ENCODE assay signal across 13 cellular contexts in the genomic region with DNA sequence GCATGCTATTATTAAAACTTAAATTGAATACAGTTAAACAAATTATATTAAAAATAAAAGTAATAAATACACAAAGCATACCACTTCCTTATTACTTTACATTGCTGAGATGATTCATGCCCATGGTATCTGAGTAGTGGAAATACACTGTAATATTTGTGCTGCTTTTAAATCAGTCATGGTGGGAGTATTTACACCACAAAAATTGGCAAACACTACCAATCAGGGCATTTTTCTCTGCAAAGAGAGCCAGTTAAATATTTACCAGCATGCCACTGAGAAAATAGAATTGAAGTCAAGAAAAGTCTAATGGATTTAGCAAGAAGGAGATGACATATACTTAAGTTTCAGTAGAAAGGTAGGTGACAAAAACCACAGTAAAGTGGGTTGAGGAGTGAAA. TPM values are rescaled to one million over a fixed set of nuclear protein-coding genes. Genes with fewer than 3 reads are reported as not detected.
DNase-seq lines count a peak whose midpoint lies in the region; ATAC-seq and TF ChIP-seq lines count a peak whose summit lies in the region.
"Had no signal": no experiment of that assay in that cellular context is flagged by ENCODE, and none has a peak within 500 bp of the region (broad histone marks: within the 10 kb centered on the region; RNA-seq: fewer than 3 reads in every experiment).

No MANE protein-coding gene starts in this region.

- TF ChIP-seq CTCF in fibroblast of villous mesenchyme (IDR thresholded peaks at IDR 0.05; ENCODE audit: insufficient read depth, low read depth, low read length) (no peak), upper lobe of right lung (IDR thresholded peaks at IDR 0.05) (no peak)

- H3K4me3 Mint-ChIP-seq in activated T-cell treated with anti-CD3 and anti-CD28 coated beads, Interleukin-2, amount 50 U/mL, for 4 hours = no peak overlapping the region
- H3K4me3 Mint-ChIP-seq in immature natural killer cell = no peak overlapping the region
- H3K4me3 Mint-ChIP-seq: activated naive CD8-positive, alpha-beta T cell had no signal

- H3K4me1 Mint-ChIP-seq in activated T-cell treated with anti-CD3 and anti-CD28 coated beads, Interleukin-2, amount 50 U/mL, for 4 hours (ENCODE audit: low read depth) = peaks cover 8% of the 10 kb centered on the region
- no peaks in the 10 kb centered on the region for H3K4me1 Mint-ChIP-seq in immature natural killer cell

- no peak overlapping the region for H3K4me3 ChIP-seq in fibroblast of villous mesenchyme (ENCODE audit: low read depth, low read length)
- H3K4me3 ChIP-seq in upper lobe of right lung = no peak overlapping the region
- H3K4me3 ChIP-seq: BLaER1, upper lobe of left lung had no signal

- no peak for DNase-seq in activated T-cell treated with anti-CD3 and anti-CD28 coated beads, Interleukin-2, amount 50 U/mL, for 4 hours
- no peak for DNase-seq in activated T-cell treated with anti-CD3 and anti-CD28 coated beads, Interleukin-2, amount 50 U/mL, for 48 hours
- DNase-seq in SW 1271 (lab: John Stamatoyannopoulos, UW) = peak; percentile 22 to 75
- peak; percentile 77 for DNase-seq in fibroblast of villous mesenchyme (ENCODE audit: low read depth)
- no peak for DNase-seq in upper lobe of right lung
- no peak for DNase-seq in RPMI8226
- DNase-seq in immature natural killer cell = no peak
- DNase-seq: NCI-H1092 treated with DMSO at 0.1 percent for 48 hours; stimulated activated CD4-positive, alpha-beta T cell treated with anti-CD3 and anti-CD28 coated beads, Interleukin-2, amount 100 ng/mL, for 48 hours; upper lobe of left lung had no signal

- peaks cover 7% of the 10 kb centered on the region for H3K27me3 Mint-ChIP-seq in activated T-cell treated with anti-CD3 and anti-CD28 coated beads, Interleukin-2, amount 50 U/mL, for 4 hours (ENCODE audit: low read depth)
- H3K27me3 Mint-ChIP-seq in immature natural killer cell (ENCODE audit: low read depth in 3 of 3) = peaks cover 0 to 6% (median 1%) of the 10 kb centered on the region in 3 donors

- H3K27ac Mint-ChIP-seq in immature natural killer cell = no peak overlapping the region
- H3K27ac Mint-ChIP-seq: activated naive CD8-positive, alpha-beta T cell had no signal

- no peaks in the 10 kb centered on the region for H3K9me3 ChIP-seq in upper lobe of right lung
- H3K9me3 ChIP-seq: BLaER1, upper lobe of left lung had no signal

- H3K27ac ChIP-seq in upper lobe of right lung = no peak overlapping the region
- H3K27ac ChIP-seq: BLaER1, upper lobe of left lung had no signal

- peak; percentile 62 to 67 for ATAC-seq in activated T-cell treated with anti-CD3 and anti-CD28 coated beads, Interleukin-2, amount 50 U/mL, for 4 hours
- ATAC-seq in upper lobe of right lung = peak; percentile 47
- no peak for ATAC-seq in GM19463 (IDR thresholded peaks at IDR 0.05; ENCODE audit: unreplicated experiment)

- no peaks in the 10 kb centered on the region for H3K36me3 Mint-ChIP-seq in activated T-cell treated with anti-CD3 and anti-CD28 coated beads, Interleukin-2, amount 50 U/mL, for 4 hours (ENCODE audit: insufficient read depth)
- no peaks in the 10 kb centered on the region for H3K36me3 Mint-ChIP-seq in immature natural killer cell
- H3K36me3 Mint-ChIP-seq: activated naive CD8-positive, alpha-beta T cell had no signal

- no peaks in the 10 kb centered on the region for H3K36me3 ChIP-seq in upper lobe of right lung
- H3K36me3 ChIP-seq: BLaER1, upper lobe of left lung had no signal

- no peaks in the 10 kb centered on the region for H3K9me3 Mint-ChIP-seq in activated T-cell treated with anti-CD3 and anti-CD28 coated beads, Interleukin-2, amount 50 U/mL, for 4 hours
- H3K9me3 Mint-ChIP-seq in immature natural killer cell = no peaks in the 10 kb centered on the region

- H3K27me3 ChIP-seq in upper lobe of right lung = no peaks in the 10 kb centered on the region
- H3K27me3 ChIP-seq: BLaER1, upper lobe of left lung had no signal

- H3K4me1 ChIP-seq in upper lobe of right lung = no peaks in the 10 kb centered on the region
- H3K4me1 ChIP-seq: BLaER1, upper lobe of left lung had no signal

- intact Hi-C loops in upper lobe of right lung (cut with DNase I) = no loop called here

RNA-seq across cellular contexts. Expression of gene PPARG, which starts 19.6 kb away (rescaled TPM):
- total RNA-seq in activated T-cell treated with anti-CD3 and anti-CD28 coated beads, Interleukin-2, amount 50 U/mL, for 4 hours = 1 to 10 TPM in 1 of 3 donors, under 1 TPM in 2; 0.47 to 1.8 (median 0.83) TPM
- total RNA-seq in fibroblast of villous mesenchyme (3.5 and 4.7 TPM in 2 replicates), upper lobe of right lung (80.7 TPM)
- not detected for polyA plus RNA-seq in immature natural killer cell

Comparison
In these comparisons a context has a peak if more than half of its experiments do, and no peak if none do; other contexts are left out.
1. DNase-seq: peak in SW 1271 (2 of 2) and fibroblast of villous mesenchyme (single experiment); none in activated T-cell treated with anti-CD3 and anti-CD28 coated beads, Interleukin-2, amount 50 U/mL, for 4 hours (single experiment), activated T-cell treated with anti-CD3 and anti-CD28 coated beads, Interleukin-2, amount 50 U/mL, for 48 hours (0 of 2), upper lobe of right lung (single experiment), RPMI8226 (single experiment) and immature natural killer cell (0 of 3).
2. RNA of gene PPARG, which starts 19.6 kb away (total RNA-seq): 80.7 TPM in upper lobe of right lung (single experiment); 3.5 to 4.7 TPM in fibroblast of villous mesenchyme and 0.47 to 1.8 TPM in activated T-cell treated with anti-CD3 and anti-CD28 coated beads, Interleukin-2, amount 50 U/mL, for 4 hours; every median in the first group is over 10 times any median in the second.